ENCODE assay signal across 18 cellular contexts in genomic region chr4:120902925-120903324, GRCh38. TPM values are rescaled to one million over a fixed set of nuclear protein-coding genes. Genes with fewer than 3 reads are reported as not detected.
DNase-seq lines count a peak whose midpoint lies in the region; ATAC-seq, FAIRE-seq and TF ChIP-seq lines count a peak whose summit lies in the region.
"Had no signal": no experiment of that assay in that cellular context is flagged by ENCODE, and none has a peak within 500 bp of the region (broad histone marks: within the 10 kb centered on the region; RNA-seq: fewer than 3 reads in every experiment).

No MANE protein-coding gene starts in this region.

- no peaks in the 10 kb centered on the region for H3K36me3 Mint-ChIP-seq in activated T-cell treated with anti-CD3 and anti-CD28 coated beads, Interleukin-2, amount 50 U/mL, for 24 hours (ENCODE audit: low read depth)
- no peaks in the 10 kb centered on the region for H3K36me3 Mint-ChIP-seq in activated T-helper 17 cell treated with anti-CD3 and anti-CD28 coated beads, Interleukin-2, amount 50 U/mL, for 72 hours (ENCODE audit: low read depth)
- H3K36me3 Mint-ChIP-seq in astrocyte (ENCODE audit: low read depth, unreplicated experiment) = peaks cover 9% of the 10 kb centered on the region
- H3K36me3 Mint-ChIP-seq: CD4-positive, CD25-positive, alpha-beta regulatory T cell had no signal

- peaks cover 14% of the 10 kb centered on the region for H3K4me1 Mint-ChIP-seq in activated T-cell treated with anti-CD3 and anti-CD28 coated beads, Interleukin-2, amount 50 U/mL, for 24 hours (ENCODE audit: low read depth)
- no peaks in the 10 kb centered on the region for H3K4me1 Mint-ChIP-seq in activated T-helper 17 cell treated with anti-CD3 and anti-CD28 coated beads, Interleukin-2, amount 50 U/mL, for 72 hours
- peaks cover 3% of the 10 kb centered on the region for H3K4me1 Mint-ChIP-seq in astrocyte (ENCODE audit: low read depth, unreplicated experiment)
- H3K4me1 Mint-ChIP-seq: B cell; CD4-positive, CD25-positive, alpha-beta regulatory T cell had no signal

- no peak overlapping the region for H3K27ac Mint-ChIP-seq in activated T-cell treated with anti-CD3 and anti-CD28 coated beads, Interleukin-2, amount 50 U/mL, for 24 hours
- H3K27ac Mint-ChIP-seq in activated T-helper 17 cell treated with anti-CD3 and anti-CD28 coated beads, Interleukin-2, amount 50 U/mL, for 72 hours = no peak overlapping the region
- peak overlapping the region; percentile 16 for H3K27ac Mint-ChIP-seq in astrocyte (ENCODE audit: unreplicated experiment)
- H3K27ac Mint-ChIP-seq: B cell; CD4-positive, CD25-positive, alpha-beta regulatory T cell had no signal

- no peaks in the 10 kb centered on the region for H3K79me2 ChIP-seq in astrocyte (ENCODE audit: insufficient read depth, low read length)

- no peak for FAIRE-seq in astrocyte (lab: Jason Lieb, UNC)
- FAIRE-seq: H1 had no signal

- intact Hi-C loops in sciatic nerve (cut with DNase I) = no loop called here

- H3K4me2 ChIP-seq in astrocyte (ENCODE audit: low read length) = no peak overlapping the region

- peaks cover 22% of the 10 kb centered on the region for H3K27me3 Mint-ChIP-seq in activated T-cell treated with anti-CD3 and anti-CD28 coated beads, Interleukin-2, amount 50 U/mL, for 24 hours
- peaks cover 20% of the 10 kb centered on the region for H3K27me3 Mint-ChIP-seq in activated T-helper 17 cell treated with anti-CD3 and anti-CD28 coated beads, Interleukin-2, amount 50 U/mL, for 72 hours
- no peaks in the 10 kb centered on the region for H3K27me3 Mint-ChIP-seq in astrocyte (ENCODE audit: low read depth, unreplicated experiment)

- H3K9ac ChIP-seq in astrocyte (ENCODE audit: low read length) = no peak overlapping the region

- H3K9me3 Mint-ChIP-seq in activated T-cell treated with anti-CD3 and anti-CD28 coated beads, Interleukin-2, amount 50 U/mL, for 24 hours = no peaks in the 10 kb centered on the region
- no peaks in the 10 kb centered on the region for H3K9me3 Mint-ChIP-seq in activated T-helper 17 cell treated with anti-CD3 and anti-CD28 coated beads, Interleukin-2, amount 50 U/mL, for 72 hours
- H3K9me3 Mint-ChIP-seq in astrocyte (ENCODE audit: unreplicated experiment) = no peaks in the 10 kb centered on the region

- H2AFZ ChIP-seq in astrocyte (ENCODE audit: low read depth, low read length) = no peak overlapping the region

- no peak overlapping the region for H3K4me3 Mint-ChIP-seq in activated T-cell treated with anti-CD3 and anti-CD28 coated beads, Interleukin-2, amount 50 U/mL, for 24 hours
- no peak overlapping the region for H3K4me3 Mint-ChIP-seq in activated T-helper 17 cell treated with anti-CD3 and anti-CD28 coated beads, Interleukin-2, amount 50 U/mL, for 72 hours
- no peak overlapping the region for H3K4me3 Mint-ChIP-seq in astrocyte (ENCODE audit: unreplicated experiment)
- H3K4me3 Mint-ChIP-seq: B cell; CD4-positive, CD25-positive, alpha-beta regulatory T cell had no signal

- peak; percentile 86 for ATAC-seq in activated T-helper 17 cell treated with anti-CD3 and anti-CD28 coated beads, Interleukin-2, amount 50 U/mL, for 72 hours (replicated peaks)
- peak; percentile 92 for ATAC-seq in stimulated activated naive CD8-positive, alpha-beta T cell treated with anti-CD3 and anti-CD28 coated beads, Interleukin-15, Interleukin-2, amounts not matched to agents 100 U/mL and 50 U/mL, for 24 hours
- no peak for ATAC-seq in HG02981 (IDR thresholded peaks at IDR 0.05; ENCODE audit: unreplicated experiment)
- no peak for ATAC-seq in sciatic nerve

- H3K9me3 ChIP-seq in astrocyte (ENCODE audit: insufficient read depth, low read depth, low read length) = no peaks in the 10 kb centered on the region
- H3K9me3 ChIP-seq: Caco-2 had no signal

- no peaks in the 10 kb centered on the region for H3K36me3 ChIP-seq in astrocyte (ENCODE audit: insufficient read depth, low read length)

- no peak overlapping the region for H3K27ac ChIP-seq in astrocyte (ENCODE audit: low read depth, low read length)

- no peak for TF ChIP-seq CTCF in astrocyte (IDR thresholded peaks at IDR 0.05; ENCODE audit: insufficient read depth, low read depth, low read length)

- no peaks in the 10 kb centered on the region for H4K20me1 ChIP-seq in astrocyte (ENCODE audit: insufficient read depth, low read length)

- H3K4me1 ChIP-seq in astrocyte (ENCODE audit: insufficient read depth, low read length) = no peaks in the 10 kb centered on the region
- H3K4me1 ChIP-seq: Caco-2 had no signal

- no peaks in the 10 kb centered on the region for H3K27me3 ChIP-seq in astrocyte (ENCODE audit: insufficient read depth, low read length)

- no peak overlapping the region for H3K4me3 ChIP-seq in astrocyte (ENCODE audit: insufficient read depth, low read depth, low read length)

- peak; percentile 36 to 38 for DNase-seq in activated T-cell treated with anti-CD3 and anti-CD28 coated beads, Interleukin-2, amount 50 U/mL, for 48 hours
- DNase-seq in activated T-cell treated with anti-CD3 and anti-CD28 coated beads, Interleukin-2, amount 50 U/mL, for 24 hours = no peak
- DNase-seq in astrocyte (ENCODE audit: low read depth) (no peak), sciatic nerve (ENCODE audit: low spot score) (no peak)
- no peak for DNase-seq in stimulated activated naive CD8-positive, alpha-beta T cell treated with anti-CD3 and anti-CD28 coated beads, Interleukin-15, Interleukin-2, amounts not matched to agents 100 U/mL and 50 U/mL, for 24 hours
- DNase-seq: Caco-2; CD4-positive, CD25-positive, alpha-beta regulatory T cell; DMS153; KBM-7; NCI-H1436; NCI-H2029; NCI-H2171 treated with DMSO at 0.1 percent for 48 hours; NCI-H446 treated with DMSO at 0.1 percent for 48 hours; OCI-M1 had no signal

RNA-seq across cellular contexts. Expression of gene PRDM5, which starts 19.6 kb away (rescaled TPM):
- under 1 TPM; 0.21 to 0.52 TPM for total RNA-seq in activated T-helper 17 cell treated with anti-CD3 and anti-CD28 coated beads, Interleukin-2, amount 50 U/mL, for 72 hours
- total RNA-seq in astrocyte (5.3 and 6.5 TPM in 2 replicates), sciatic nerve (28.8 TPM)
- total RNA-seq: B cell had no signal

Comparison
In these comparisons a context has a peak if more than half of its experiments do, and no peak if none do; other contexts are left out.
1. DNase-seq: peak in activated T-cell treated with anti-CD3 and anti-CD28 coated beads, Interleukin-2, amount 50 U/mL, for 48 hours (2 of 2); none in activated T-cell treated with anti-CD3 and anti-CD28 coated beads, Interleukin-2, amount 50 U/mL, for 24 hours (single experiment), astrocyte (single experiment), stimulated activated naive CD8-positive, alpha-beta T cell treated with anti-CD3 and anti-CD28 coated beads, Interleukin-15, Interleukin-2, amounts not matched to agents 100 U/mL and 50 U/mL, for 24 hours (single experiment) and sciatic nerve (single experiment).
2. ATAC-seq: peak in activated T-helper 17 cell treated with anti-CD3 and anti-CD28 coated beads, Interleukin-2, amount 50 U/mL, for 72 hours (single experiment) and stimulated activated naive CD8-positive, alpha-beta T cell treated with anti-CD3 and anti-CD28 coated beads, Interleukin-15, Interleukin-2, amounts not matched to agents 100 U/mL and 50 U/mL, for 24 hours (single experiment); none in HG02981 (single experiment) and sciatic nerve (single experiment).